Comparison of ENCODE assay signal across 1 cellular context in the genomic region with DNA sequence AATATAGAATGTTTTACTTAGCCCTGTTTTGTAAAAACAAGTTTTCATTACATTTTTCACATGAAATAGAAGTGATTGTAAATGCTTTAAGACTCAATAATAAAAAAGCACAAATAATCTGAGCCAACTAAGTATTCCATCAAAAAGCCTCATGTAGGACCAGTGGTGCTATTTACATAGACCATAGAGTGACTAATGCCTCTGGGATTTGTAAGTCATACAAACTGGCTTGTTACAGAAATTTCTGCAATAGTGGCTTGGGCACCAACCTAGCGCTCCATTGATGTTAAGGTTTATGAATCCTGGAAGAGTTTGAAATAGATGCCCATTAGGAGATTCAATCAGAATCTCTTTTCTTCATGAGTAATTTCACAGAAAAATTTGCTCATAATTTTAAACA.
TF ChIP-seq lines count a peak whose summit lies in the region.

No MANE protein-coding gene starts in this region.

TF ChIP-seq in HepG2, 621 proteins besides CTCF, POLR2A, EP300 and RAD21 (continued from another document):
- TF ChIP-seq NAIF1 (CRISPR knock-in tag; IDR thresholded peaks at IDR 0.05; ENCODE audit: borderline replicate concordance) (no peak), FOSL2 (CRISPR knock-in tag; IDR thresholded peaks at IDR 0.05) (0 out of 2 replicates have a peak, but pooled peaks have one; percentile 13), NR2F6 (IDR thresholded peaks at IDR 0.05) (no peak), NR2F6 (CRISPR knock-in tag; IDR thresholded peaks at IDR 0.05) (no peak)
